In the genomic region with DNA sequence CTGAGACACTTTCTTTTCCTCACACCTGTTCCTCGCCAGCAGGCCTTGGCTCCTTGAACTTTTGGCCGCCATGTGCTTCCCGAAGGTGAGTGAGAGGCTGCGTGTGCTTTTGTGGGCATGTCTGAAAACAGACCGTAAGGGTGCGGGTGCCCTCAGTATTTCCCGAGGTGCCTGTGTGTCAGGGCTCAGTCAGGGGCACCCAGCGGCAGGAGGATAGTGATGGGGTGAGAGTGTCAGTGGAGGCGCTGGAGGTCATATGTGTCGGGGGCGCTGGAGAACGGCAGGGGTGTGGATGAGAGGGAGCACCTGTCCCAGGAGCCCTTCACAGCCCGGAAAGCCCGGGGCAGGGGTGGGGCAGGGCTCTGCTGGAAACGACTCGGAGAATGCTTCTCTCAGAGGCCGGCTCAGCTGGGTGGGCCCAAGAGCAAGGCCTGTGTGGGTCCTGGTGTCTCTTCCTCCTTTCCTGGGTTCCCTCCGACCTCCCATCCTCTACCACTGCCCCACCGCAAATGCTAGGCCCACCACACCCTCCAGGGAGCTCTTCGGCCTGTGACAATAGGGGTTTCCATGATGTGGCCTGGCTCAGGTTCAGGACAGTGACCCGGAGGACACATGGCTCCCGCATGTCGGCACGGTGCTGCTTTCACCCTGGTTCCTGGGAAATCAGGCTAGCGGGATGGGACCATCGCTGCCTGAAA, we compare ENCODE assay signal across 1 cellular context.
TF ChIP-seq lines count a peak whose summit lies in the region.

No MANE protein-coding gene starts in this region.

TF ChIP-seq in HepG2, 621 proteins besides CTCF, POLR2A, EP300 and RAD21 (continued from another document):
- TF ChIP-seq ZNF710 (CRISPR knock-in tag; IDR thresholded peaks at IDR 0.05; ENCODE audit: borderline replicate concordance) (no peak), YEATS4 (CRISPR knock-in tag; IDR thresholded peaks at IDR 0.05; ENCODE audit: borderline replicate concordance) (peak; percentile 42), ZFP36L1 (CRISPR knock-in tag; IDR thresholded peaks at IDR 0.05) (no peak), ZNF263 (CRISPR knock-in tag; IDR thresholded peaks at IDR 0.05) (peak; percentile 0; the same call in 1 of the 2 replicates), ZNF577 (CRISPR knock-in tag; IDR thresholded peaks at IDR 0.05; ENCODE audit: borderline replicate concordance, low read depth) (no peak), ZEB1 (IDR thresholded peaks at IDR 0.05; ENCODE audit: insufficient replicate concordance, low read depth) (no peak), ZNF790 (CRISPR knock-in tag; IDR thresholded peaks at IDR 0.05; ENCODE audit: borderline replicate concordance) (no peak), NFKB2 (CRISPR knock-in tag; IDR thresholded peaks at IDR 0.05; ENCODE audit: borderline replicate concordance) (peak; percentile 79; the same call in 1 of the 2 replicates), ZNF101 (CRISPR knock-in tag; IDR thresholded peaks at IDR 0.05; ENCODE audit: borderline replicate concordance, low read depth) (peak; percentile 23; the same call in 1 of the 2 replicates), SRY (CRISPR knock-in tag; IDR thresholded peaks at IDR 0.05) (no peak; the same call in 1 of the 2 replicates), FOXK2 (IDR thresholded peaks at IDR 0.05) (no peak), RAD51 (IDR thresholded peaks at IDR 0.05; ENCODE audit: borderline replicate concordance) (no peak), ZNF143 (CRISPR knock-in tag; IDR thresholded peaks at IDR 0.05) (no peak; the same call in 1 of the 2 replicates), RNF219 (CRISPR knock-in tag; IDR thresholded peaks at IDR 0.05) (no peak), ZNF138 (CRISPR knock-in tag; IDR thresholded peaks at IDR 0.05; ENCODE audit: low read depth) (no peak), CSRNP1 (CRISPR knock-in tag; IDR thresholded peaks at IDR 0.05) (0 out of 2 replicates have a peak, but pooled peaks have one; percentile 6)
- TF ChIP-seq, protein P1, sequence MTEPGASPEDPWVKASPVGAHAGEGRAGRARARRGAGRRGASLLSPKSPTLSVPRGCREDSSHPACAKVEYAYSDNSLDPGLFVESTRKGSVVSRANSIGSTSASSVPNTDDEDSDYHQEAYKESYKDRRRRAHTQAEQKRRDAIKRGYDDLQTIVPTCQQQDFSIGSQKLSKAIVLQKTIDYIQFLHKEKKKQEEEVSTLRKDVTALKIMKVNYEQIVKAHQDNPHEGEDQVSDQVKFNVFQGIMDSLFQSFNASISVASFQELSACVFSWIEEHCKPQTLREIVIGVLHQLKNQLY (CRISPR knock-in tag; IDR thresholded peaks at IDR 0.05), result peak; percentile 19; the same call in 1 of the 2 replicates
- TF ChIP-seq, protein P2, sequence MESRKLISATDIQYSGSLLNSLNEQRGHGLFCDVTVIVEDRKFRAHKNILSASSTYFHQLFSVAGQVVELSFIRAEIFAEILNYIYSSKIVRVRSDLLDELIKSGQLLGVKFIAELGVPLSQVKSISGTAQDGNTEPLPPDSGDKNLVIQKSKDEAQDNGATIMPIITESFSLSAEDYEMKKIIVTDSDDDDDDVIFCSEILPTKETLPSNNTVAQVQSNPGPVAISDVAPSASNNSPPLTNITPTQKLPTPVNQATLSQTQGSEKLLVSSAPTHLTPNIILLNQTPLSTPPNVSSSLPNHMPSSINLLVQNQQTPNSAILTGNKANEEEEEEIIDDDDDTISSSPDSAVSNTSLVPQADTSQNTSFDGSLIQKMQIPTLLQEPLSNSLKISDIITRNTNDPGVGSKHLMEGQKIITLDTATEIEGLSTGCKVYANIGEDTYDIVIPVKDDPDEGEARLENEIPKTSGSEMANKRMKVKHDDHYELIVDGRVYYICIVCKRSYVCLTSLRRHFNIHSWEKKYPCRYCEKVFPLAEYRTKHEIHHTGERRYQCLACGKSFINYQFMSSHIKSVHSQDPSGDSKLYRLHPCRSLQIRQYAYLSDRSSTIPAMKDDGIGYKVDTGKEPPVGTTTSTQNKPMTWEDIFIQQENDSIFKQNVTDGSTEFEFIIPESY (CRISPR knock-in tag; IDR thresholded peaks at IDR 0.05), result no peak
TF ChIP-seq in HepG2: peak in this region for 72.
